In genomic region chr10:14692344-14693199, GRCh38 we compare ENCODE assay signal across 18 cellular contexts.
"Had no signal": no experiment of that assay in that cellular context is flagged by ENCODE, and none has a peak within 500 bp of the region (broad histone marks: within the 10 kb centered on the region; RNA-seq: fewer than 3 reads in every experiment).

No MANE protein-coding gene starts in this region.

- H3K36me3 Mint-ChIP-seq: natural killer cell treated with Interleukin-12 subunit alpha and Interleukin-12 subunit beta and Interleukin-15 and Interleukin-18, amount 100 ng/mL, for 72 hours; WTC11 had no signal

- DNase-seq: activated CD4-positive, alpha-beta T cell treated with anti-CD3 and anti-CD28 coated beads for 48 hours; activated CD8-positive, alpha-beta memory T cell treated with anti-CD3 and anti-CD28 coated beads for 24 hours; activated naive CD4-positive, alpha-beta T cell; aorta; brain microvascular endothelial cell; erythroblast; stimulated activated naive CD4-positive, alpha-beta T cell treated with Interleukin-2 at 50 U/mL for 16 hours; thyroid gland had no signal

- H3K9me3 Mint-ChIP-seq: central memory CD8-positive, alpha-beta T cell; natural killer cell treated with Interleukin-12 subunit alpha and Interleukin-12 subunit beta and Interleukin-15 and Interleukin-18, amount 100 ng/mL, for 72 hours; WTC11 had no signal

- H3K36me3 ChIP-seq: brain microvascular endothelial cell, neutrophil, thyroid gland had no signal

- H3K27me3 Mint-ChIP-seq: central memory CD8-positive, alpha-beta T cell; natural killer cell treated with Interleukin-12 subunit alpha and Interleukin-12 subunit beta and Interleukin-15 and Interleukin-18, amount 100 ng/mL, for 72 hours had no signal

- H3K27me3 ChIP-seq: brain microvascular endothelial cell, neutrophil, thyroid gland had no signal

- H3K27ac ChIP-seq: brain microvascular endothelial cell, coronary artery, neutrophil, parathyroid adenoma, thyroid gland had no signal

- H3K4me3 Mint-ChIP-seq: central memory CD8-positive, alpha-beta T cell; natural killer cell treated with Interleukin-12 subunit alpha and Interleukin-12 subunit beta and Interleukin-15 and Interleukin-18, amount 100 ng/mL, for 72 hours; T-helper 2 cell treated with Interferon-gamma antibody and Interleukin-4, amounts not matched to agents 5 μg/mL and 100 μg/mL, for 36 hours; WTC11 had no signal

- H3K9me3 ChIP-seq: neutrophil, thyroid gland had no signal

- H3K4me1 ChIP-seq: parathyroid adenoma had no signal

- ATAC-seq: left lobe of liver, sciatic nerve, WTC11 had no signal

- H3K4me3 ChIP-seq: coronary artery, lung, thyroid gland had no signal
